1 cellular context compared by ENCODE assay signal in genomic region chr1:52008074-52008809, GRCh38.
TF ChIP-seq lines count a peak whose summit lies in the region.

No MANE protein-coding gene starts in this region.

TF ChIP-seq in IMR-90, 13 proteins besides CTCF, POLR2A, EP300 and RAD21:
- TF ChIP-seq NFE2L2 (IDR thresholded peaks at IDR 0.05; ENCODE audit: low read depth, low read length) (no peak), BHLHE40 (IDR thresholded peaks at IDR 0.05; ENCODE audit: low read depth, low read length) (no peak), SMC3 (IDR thresholded peaks at IDR 0.05; ENCODE audit: low read depth, low read length) (no peak), CEBPB (IDR thresholded peaks at IDR 0.05; ENCODE audit: low read depth, low read length) (no peak), MXI1 (IDR thresholded peaks at IDR 0.05; ENCODE audit: borderline replicate concordance, low read depth, low read length) (no peak), RCOR1 (IDR thresholded peaks at IDR 0.05; ENCODE audit: insufficient replicate concordance, low read length) (no peak), MAZ (IDR thresholded peaks at IDR 0.05; ENCODE audit: borderline replicate concordance, low read depth, low read length) (no peak), RFX5 (IDR thresholded peaks at IDR 0.05; ENCODE audit: low read depth, low read length) (no peak), CHD1 (IDR thresholded peaks at IDR 0.05; ENCODE audit: low read depth, low read length) (no peak), FOS (IDR thresholded peaks at IDR 0.05; ENCODE audit: low read depth, low read length) (no peak), MAFK (IDR thresholded peaks at IDR 0.05; ENCODE audit: low read depth, low read length) (no peak), USF2 (IDR thresholded peaks at IDR 0.05; ENCODE audit: low read depth, low read length) (no peak), ELK1 (IDR thresholded peaks at IDR 0.05; ENCODE audit: borderline replicate concordance, low read depth, low read length) (no peak)
TF ChIP-seq in IMR-90: peak in this region for 0.
